In genomic region chr17:57810740-57811632, GRCh38 we compare ENCODE assay signal across 1 cellular context.
TF ChIP-seq lines count a peak whose summit lies in the region.

No MANE protein-coding gene starts in this region.

TF ChIP-seq in HEK293, 187 proteins besides CTCF, POLR2A, EP300 and RAD21 (continued from another document and continues in another):
- no peak for TF ChIP-seq ZNF426 (tag by site-specific recombination; IDR thresholded peaks at IDR 0.05)
- peak; percentile 27 for TF ChIP-seq ZBTB20 (tag by site-specific recombination; IDR thresholded peaks at IDR 0.05)
- TF ChIP-seq, protein P1, sequence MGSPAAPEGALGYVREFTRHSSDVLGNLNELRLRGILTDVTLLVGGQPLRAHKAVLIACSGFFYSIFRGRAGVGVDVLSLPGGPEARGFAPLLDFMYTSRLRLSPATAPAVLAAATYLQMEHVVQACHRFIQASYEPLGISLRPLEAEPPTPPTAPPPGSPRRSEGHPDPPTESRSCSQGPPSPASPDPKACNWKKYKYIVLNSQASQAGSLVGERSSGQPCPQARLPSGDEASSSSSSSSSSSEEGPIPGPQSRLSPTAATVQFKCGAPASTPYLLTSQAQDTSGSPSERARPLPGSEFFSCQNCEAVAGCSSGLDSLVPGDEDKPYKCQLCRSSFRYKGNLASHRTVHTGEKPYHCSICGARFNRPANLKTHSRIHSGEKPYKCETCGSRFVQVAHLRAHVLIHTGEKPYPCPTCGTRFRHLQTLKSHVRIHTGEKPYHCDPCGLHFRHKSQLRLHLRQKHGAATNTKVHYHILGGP (tag by site-specific recombination; IDR thresholded peaks at IDR 0.05), result no peak
- TF ChIP-seq, protein P2, sequence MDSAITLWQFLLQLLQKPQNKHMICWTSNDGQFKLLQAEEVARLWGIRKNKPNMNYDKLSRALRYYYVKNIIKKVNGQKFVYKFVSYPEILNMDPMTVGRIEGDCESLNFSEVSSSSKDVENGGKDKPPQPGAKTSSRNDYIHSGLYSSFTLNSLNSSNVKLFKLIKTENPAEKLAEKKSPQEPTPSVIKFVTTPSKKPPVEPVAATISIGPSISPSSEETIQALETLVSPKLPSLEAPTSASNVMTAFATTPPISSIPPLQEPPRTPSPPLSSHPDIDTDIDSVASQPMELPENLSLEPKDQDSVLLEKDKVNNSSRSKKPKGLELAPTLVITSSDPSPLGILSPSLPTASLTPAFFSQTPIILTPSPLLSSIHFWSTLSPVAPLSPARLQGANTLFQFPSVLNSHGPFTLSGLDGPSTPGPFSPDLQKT (IDR thresholded peaks at IDR 0.05; ENCODE audit: borderline replicate concordance, low read depth, low read length), result no peak
- peak; percentile 88 for TF ChIP-seq ZNF335 (tag by site-specific recombination; conservative IDR thresholded peaks at IDR 0.05)
- peak; percentile 32 for TF ChIP-seq ZBTB26 (tag by site-specific recombination; optimal IDR thresholded peaks at IDR 0.05)
- TF ChIP-seq KLF8 (tag by site-specific recombination; IDR thresholded peaks at IDR 0.05), result peak; percentile 45
- no peak for TF ChIP-seq ZNF2 (tag by site-specific recombination; IDR thresholded peaks at IDR 0.05)
- TF ChIP-seq KLF7 (tag by site-specific recombination; IDR thresholded peaks at IDR 0.05; ENCODE audit: borderline replicate concordance), result peak; percentile 61; the same call in 1 of the 2 replicates
- TF ChIP-seq ZNF394 (tag by site-specific recombination; IDR thresholded peaks at IDR 0.05; ENCODE audit: borderline replicate concordance), result peak; percentile 54; the same call in 1 of the 2 replicates
- no peak for TF ChIP-seq ZBTB10 (tag by site-specific recombination; IDR thresholded peaks at IDR 0.05)
- peak; percentile 98 for TF ChIP-seq ZIC2 (tag by site-specific recombination; IDR thresholded peaks at IDR 0.05)
- no peak for TF ChIP-seq ZSCAN5A (tag by site-specific recombination; IDR thresholded peaks at IDR 0.05)
- TF ChIP-seq, protein P3, sequence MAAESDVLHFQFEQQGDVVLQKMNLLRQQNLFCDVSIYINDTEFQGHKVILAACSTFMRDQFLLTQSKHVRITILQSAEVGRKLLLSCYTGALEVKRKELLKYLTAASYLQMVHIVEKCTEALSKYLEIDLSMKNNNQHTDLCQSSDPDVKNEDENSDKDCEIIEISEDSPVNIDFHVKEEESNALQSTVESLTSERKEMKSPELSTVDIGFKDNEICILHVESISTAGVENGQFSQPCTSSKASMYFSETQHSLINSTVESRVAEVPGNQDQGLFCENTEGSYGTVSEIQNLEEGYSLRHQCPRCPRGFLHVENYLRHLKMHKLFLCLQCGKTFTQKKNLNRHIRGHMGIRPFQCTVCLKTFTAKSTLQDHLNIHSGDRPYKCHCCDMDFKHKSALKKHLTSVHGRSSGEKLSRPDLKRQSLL (tag by site-specific recombination; IDR thresholded peaks at IDR 0.05), result no peak
- TF ChIP-seq SP7 (tag by site-specific recombination; IDR thresholded peaks at IDR 0.05), result peak; percentile 99
- peak; percentile 91 for TF ChIP-seq WT1 (tag by site-specific recombination; IDR thresholded peaks at IDR 0.05)
- no peak for TF ChIP-seq ZNF549 (tag by site-specific recombination; IDR thresholded peaks at IDR 0.05)
- peak; percentile 81 for TF ChIP-seq ZBTB17 (tag by site-specific recombination; IDR thresholded peaks at IDR 0.05)
- no peak for TF ChIP-seq ZFP37 (tag by site-specific recombination; IDR thresholded peaks at IDR 0.05)
- TF ChIP-seq ZNF274 (IDR thresholded peaks at IDR 0.05; ENCODE audit: low read length), result no peak
- no peak for TF ChIP-seq ZNF274 (tag by site-specific recombination; IDR thresholded peaks at IDR 0.05; ENCODE audit: borderline replicate concordance)
- TF ChIP-seq PRDM2 (tag by site-specific recombination; IDR thresholded peaks at IDR 0.05; ENCODE audit: borderline replicate concordance), result no peak
- TF ChIP-seq, protein P4, sequence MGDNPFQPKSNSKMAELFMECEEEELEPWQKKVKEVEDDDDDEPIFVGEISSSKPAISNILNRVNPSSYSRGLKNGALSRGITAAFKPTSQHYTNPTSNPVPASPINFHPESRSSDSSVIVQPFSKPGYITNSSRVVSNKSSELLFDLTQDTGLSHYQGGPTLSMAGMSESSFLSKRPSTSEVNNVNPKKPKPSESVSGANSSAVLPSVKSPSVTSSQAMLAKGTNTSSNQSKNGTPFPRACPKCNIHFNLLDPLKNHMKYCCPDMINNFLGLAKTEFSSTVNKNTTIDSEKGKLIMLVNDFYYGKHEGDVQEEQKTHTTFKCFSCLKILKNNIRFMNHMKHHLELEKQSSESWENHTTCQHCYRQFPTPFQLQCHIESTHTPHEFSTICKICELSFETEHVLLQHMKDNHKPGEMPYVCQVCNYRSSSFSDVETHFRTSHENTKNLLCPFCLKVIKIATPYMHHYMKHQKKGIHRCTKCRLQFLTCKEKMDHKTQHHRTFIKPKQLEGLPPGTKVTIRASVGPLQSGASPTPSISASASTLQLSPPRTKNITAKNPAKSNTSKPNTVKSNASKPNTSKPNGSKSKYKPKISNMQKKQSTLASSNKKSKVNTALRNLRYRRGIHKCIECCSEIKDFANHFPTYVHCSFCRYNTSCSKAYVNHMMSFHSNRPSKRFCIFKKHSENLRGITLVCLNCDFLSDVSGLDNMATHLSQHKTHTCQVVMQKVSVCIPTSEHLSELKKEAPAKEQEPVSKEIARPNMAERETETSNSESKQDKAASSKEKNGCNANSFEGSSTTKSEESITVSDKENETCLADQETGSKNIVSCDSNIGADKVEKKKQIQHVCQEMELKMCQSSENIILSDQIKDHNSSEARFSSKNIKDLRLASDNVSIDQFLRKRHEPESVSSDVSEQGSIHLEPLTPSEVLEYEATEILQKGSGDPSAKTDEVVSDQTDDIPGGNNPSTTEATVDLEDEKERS (tag by site-specific recombination; IDR thresholded peaks at IDR 0.05), result no peak
- peak; percentile 15; the same call in 1 of the 2 replicates for TF ChIP-seq ZNF184 (tag by site-specific recombination; IDR thresholded peaks at IDR 0.05)
- no peak; the same call in none of the 2 replicates for TF ChIP-seq ZNF561 (tag by site-specific recombination; IDR thresholded peaks at IDR 0.05; ENCODE audit: borderline replicate concordance)
- TF ChIP-seq ZNF423 (tag by site-specific recombination; IDR thresholded peaks at IDR 0.05), result peak; percentile 87
- no peak for TF ChIP-seq ZFP69B (tag by site-specific recombination; IDR thresholded peaks at IDR 0.05)
- TF ChIP-seq, protein P5, sequence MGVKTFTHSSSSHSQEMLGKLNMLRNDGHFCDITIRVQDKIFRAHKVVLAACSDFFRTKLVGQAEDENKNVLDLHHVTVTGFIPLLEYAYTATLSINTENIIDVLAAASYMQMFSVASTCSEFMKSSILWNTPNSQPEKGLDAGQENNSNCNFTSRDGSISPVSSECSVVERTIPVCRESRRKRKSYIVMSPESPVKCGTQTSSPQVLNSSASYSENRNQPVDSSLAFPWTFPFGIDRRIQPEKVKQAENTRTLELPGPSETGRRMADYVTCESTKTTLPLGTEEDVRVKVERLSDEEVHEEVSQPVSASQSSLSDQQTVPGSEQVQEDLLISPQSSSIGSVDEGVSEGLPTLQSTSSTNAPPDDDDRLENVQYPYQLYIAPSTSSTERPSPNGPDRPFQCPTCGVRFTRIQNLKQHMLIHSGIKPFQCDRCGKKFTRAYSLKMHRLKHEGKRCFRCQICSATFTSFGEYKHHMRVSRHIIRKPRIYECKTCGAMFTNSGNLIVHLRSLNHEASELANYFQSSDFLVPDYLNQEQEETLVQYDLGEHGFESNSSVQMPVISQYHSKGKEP (tag by site-specific recombination; IDR thresholded peaks at IDR 0.05), result peak; percentile 89
- peak; percentile 9; the same call in 1 of the 2 replicates for TF ChIP-seq ZNF692 (tag by site-specific recombination; IDR thresholded peaks at IDR 0.05)
- peak; percentile 93 for TF ChIP-seq ZNF366 (tag by site-specific recombination; conservative IDR thresholded peaks at IDR 0.05)
- TF ChIP-seq ZNF133 (tag by site-specific recombination; IDR thresholded peaks at IDR 0.05), result no peak
- TF ChIP-seq BCL11B (tag by site-specific recombination; IDR thresholded peaks at IDR 0.05; ENCODE audit: low read depth), result peak; percentile 88
- peak; percentile 17; the same call in 1 of the 2 replicates for TF ChIP-seq ZNF488 (tag by site-specific recombination; IDR thresholded peaks at IDR 0.05)
